8 cellular contexts compared by ENCODE assay signal in genomic region chr17:75326587-75326955, GRCh38. TPM values are rescaled to one million over a fixed set of nuclear protein-coding genes. Genes with fewer than 3 reads are reported as not detected.
DNase-seq lines count a peak whose midpoint lies in the region; ATAC-seq and TF ChIP-seq lines count a peak whose summit lies in the region.

No MANE protein-coding gene starts in this region.

- intact Hi-C loops in heart left ventricle (cut with DNase I) = loop anchor here in 3 of 10 donors (10.0 kb wide), 2 partner anchors 188 to 198 kb away; partner anchors contain the start of genes LLGL2 (in 2 of the 3), CASKIN2 (in 1 of the 3) and TSEN54 (in 1 of the 3)
- intact Hi-C loops in Right ventricle myocardium inferior (cut with DNase I) = no loop called here
- intact Hi-C loops in esophagus muscularis mucosa (cut with DNase I) = loop anchor here (10.0 kb wide), 1 partner anchor 258 kb away; the partner anchor contains the start of gene MYO15B
- intact Hi-C loops in transverse colon (cut with DNase I; ENCODE audit: low total_unique reads) = no loop called here

- H3K9me3 ChIP-seq in heart left ventricle (no peaks in the 10 kb centered on the region), esophagus muscularis mucosa (no peaks in the 10 kb centered on the region), transverse colon (no peaks in the 10 kb centered on the region)

- H3K27ac ChIP-seq in heart left ventricle = peak overlapping the region in 9 of 12 donors; percentile 24 to 88 (median 44)
- H3K27ac ChIP-seq in esophagus muscularis mucosa (replicated peaks in 1 of 4) = peak overlapping the region; percentile 7 to 64 (median 42)
- peak overlapping the region in 3 of 4 donors; percentile 31 to 55 (median 45) for H3K27ac ChIP-seq in transverse colon

- H3K27me3 ChIP-seq in heart left ventricle (no peaks in the 10 kb centered on the region), esophagus muscularis mucosa (no peaks in the 10 kb centered on the region), transverse colon (no peaks in the 10 kb centered on the region)

- TF ChIP-seq CTCF in heart left ventricle (IDR thresholded peaks at IDR 0.05) (no peak), esophagus muscularis mucosa (IDR thresholded peaks at IDR 0.05) (no peak), transverse colon (IDR thresholded peaks at IDR 0.05) (no peak)

- in situ Hi-C loops in transverse colon (cut with MboI; ENCODE audit: low pct_ligation_motif_present in 1 of 4, low pct_unique_long_range_greater_than_20kb in 1 of 4, low sequenced_read_pairs in 3 of 4) = no loop called here

- TF ChIP-seq POLR2A in heart left ventricle (IDR thresholded peaks at IDR 0.05) (no peak), esophagus muscularis mucosa (IDR thresholded peaks at IDR 0.05; ENCODE audit: low read depth) (no peak), transverse colon (IDR thresholded peaks at IDR 0.05) (no peak)

- no peak for ATAC-seq in heart left ventricle
- no peak for ATAC-seq in Right ventricle myocardium inferior

- no peak for TF ChIP-seq EP300 in esophagus muscularis mucosa (IDR thresholded peaks at IDR 0.05)
- TF ChIP-seq EP300 in transverse colon (IDR thresholded peaks at IDR 0.05; ENCODE audit: low read depth) = no peak

- DNase-seq in heart left ventricle (no peak), Right ventricle myocardium inferior (ENCODE audit: missing footprints) (no peak), SIG-M5 (lab: John Stamatoyannopoulos, UW) (peak; percentile 55), esophagus muscularis mucosa (ENCODE audit: extremely low spot score) (no peak), transverse colon (no peak), NCI-H2171 (lab: John Stamatoyannopoulos, UW) (no peak), kidney tubule cell (ENCODE audit: low spot score) (no peak), DMS79 (lab: John Stamatoyannopoulos, UW) (no peak)

- H3K4me3 ChIP-seq in heart left ventricle (peak overlapping the region in 1 of 12 donors; percentile 5), esophagus muscularis mucosa (no peak overlapping the region), transverse colon (no peak overlapping the region)

- H3K4me1 ChIP-seq in heart left ventricle (peaks cover 3 to 65% (median 14%) of the 10 kb centered on the region in 12 donors), esophagus muscularis mucosa (peaks cover 27 to 45% (median 36%) of the 10 kb centered on the region in 4 donors), transverse colon (peaks cover 3 to 30% (median 7%) of the 10 kb centered on the region in 4 donors)

- H3K36me3 ChIP-seq in heart left ventricle (peaks cover 0 to 56% (median 9%) of the 10 kb centered on the region in 9 donors), esophagus muscularis mucosa (peaks cover 3 to 34% (median 25%) of the 10 kb centered on the region in 4 donors), transverse colon (peaks cover 0 to 2% (median under 1%) of the 10 kb centered on the region in 4 donors)

RNA-seq across cellular contexts. Expression of gene SLC25A19, which starts 37.3 kb away (rescaled TPM):
- 10 to 100 TPM in 6 of 9 donors, 1 to 10 TPM in 3; 7.0 to 27.9 (median 11.7) TPM for total RNA-seq in heart left ventricle
- 10 to 100 TPM; 15.9 to 23.3 TPM for polyA plus RNA-seq in heart left ventricle
- total RNA-seq in Right ventricle myocardium inferior = 19.5 TPM
- total RNA-seq in esophagus muscularis mucosa = 10 to 100 TPM in 3 of 4 donors, 1 to 10 TPM in 1; 9.6 to 17.5 (median 15.2) TPM
- total RNA-seq in transverse colon = 10 to 100 TPM; 12.6 to 49.6 (median 20.7) TPM

RNA-seq across cellular contexts. Expression of gene MIF4GD, which starts 55.5 kb away (rescaled TPM):
- total RNA-seq in heart left ventricle (10 to 100 TPM; 13.1 to 34.7 (median 18.6) TPM), Right ventricle myocardium inferior (15.1 TPM), esophagus muscularis mucosa (10 to 100 TPM; 42.4 to 52.0 (median 44.8) TPM), transverse colon (10 to 100 TPM in 3 of 4 donors, 1 to 10 TPM in 1; 9.0 to 44.0 (median 28.6) TPM)
- 10 to 100 TPM in 1 of 2 donors, 1 to 10 TPM in 1; 8.6 to 27.8 TPM for polyA plus RNA-seq in heart left ventricle
